Comparison of ENCODE assay signal across 20 cellular contexts in genomic region chr4:41060352-41061318, GRCh38.
A peak's percentile ranks its signal among the peaks of the same experiment; 100 is the strongest.
DNase-seq lines count a peak whose midpoint lies in the region; ATAC-seq and TF ChIP-seq lines count a peak whose summit lies in the region.
"Had no signal": no experiment of that assay in that cellular context is flagged by ENCODE, and none has a peak within 500 bp of the region (broad histone marks: within the 10 kb centered on the region; RNA-seq: fewer than 3 reads in every experiment).

No MANE protein-coding gene starts in this region.

- H3K27me3 Mint-ChIP-seq in chondrocyte (ENCODE audit: low read depth) (no peaks in the 10 kb centered on the region), T-helper 17 cell (peaks cover 8% of the 10 kb centered on the region)
- no peaks in the 10 kb centered on the region for H3K27me3 Mint-ChIP-seq in activated T-helper 2 cell treated with anti-CD3 and anti-CD28 coated beads, Interferon-gamma antibody, Interleukin-2, Interleukin-4, amounts not matched to agents 10 μg/mL and 5 μg/mL and 100 μg/mL, durations not matched to agents 14 hours and 24 hours and 36 hours (ENCODE audit: low read depth)

- peak; percentile 52 for TF ChIP-seq CTCF in chondrocyte (IDR thresholded peaks at IDR 0.05)

- H3K18ac ChIP-seq in mesenchymal stem cell (ENCODE audit: low read depth in 1 of 2, low read length in 2 of 2) = no peak overlapping the region

- intact Hi-C loops in activated T-helper 2 cell treated with anti-CD3 and anti-CD28 coated beads, Interferon-gamma antibody, Interleukin-2, Interleukin-4, amounts not matched to agents 10 μg/mL and 5 μg/mL and 100 μg/mL, durations not matched to agents 14 hours and 24 hours and 36 hours (cut with micrococcal nuclease) = no loop called here

- peak overlapping the region in 1 of 2 experiments; percentile 11 for H3K4me3 ChIP-seq in mesenchymal stem cell (ENCODE audit: insufficient read depth in 1 of 2, low read depth in 1 of 2, low read length in 2 of 2)
- H3K4me3 ChIP-seq: K562, left lung, neural progenitor cell, spleen, upper lobe of right lung had no signal

- H2BK5ac ChIP-seq in mesenchymal stem cell (ENCODE audit: low read depth, low read length, poor library complexity, severe bottlenecking) = no peak overlapping the region

- H2BK12ac ChIP-seq in mesenchymal stem cell (ENCODE audit: low read length in 2 of 2) = no peak overlapping the region

- H3K4me1 ChIP-seq in mesenchymal stem cell (ENCODE audit: control insufficient read depth, insufficient read depth, low read depth, low read length) = peaks cover 12% of the 10 kb centered on the region

- H3K9me3 ChIP-seq in mesenchymal stem cell (ENCODE audit: control insufficient read depth, low read length) (no peaks in the 10 kb centered on the region), T-helper 17 cell (ENCODE audit: control insufficient read depth, low read length, poor library complexity, severe bottlenecking) (no peaks in the 10 kb centered on the region)
- H3K9me3 ChIP-seq: ascending aorta, upper lobe of right lung had no signal

- H3K36me3 Mint-ChIP-seq in chondrocyte (ENCODE audit: low read depth) (peaks cover 7% of the 10 kb centered on the region), T-helper 17 cell (ENCODE audit: low read depth) (no peaks in the 10 kb centered on the region)
- H3K36me3 Mint-ChIP-seq in activated T-helper 2 cell treated with anti-CD3 and anti-CD28 coated beads, Interferon-gamma antibody, Interleukin-2, Interleukin-4, amounts not matched to agents 10 μg/mL and 5 μg/mL and 100 μg/mL, durations not matched to agents 14 hours and 24 hours and 36 hours (ENCODE audit: low read depth) = no peaks in the 10 kb centered on the region
- H3K36me3 Mint-ChIP-seq: neural progenitor cell had no signal

- H2BK15ac ChIP-seq in mesenchymal stem cell (ENCODE audit: low read depth, poor library complexity, severe bottlenecking) = no peak overlapping the region

- peak overlapping the region; percentile 53 for H3K27ac ChIP-seq in mesenchymal stem cell (ENCODE audit: low read length, poor library complexity, severe bottlenecking)
- peak overlapping the region; percentile 77 for H3K27ac ChIP-seq in temporal lobe (ENCODE audit: low read depth, low read length)
- H3K27ac ChIP-seq: left lung, neural progenitor cell, upper lobe of right lung had no signal

- no peak overlapping the region for H2AFZ ChIP-seq in mesenchymal stem cell (ENCODE audit: low read depth, low read length)
- H2AFZ ChIP-seq: neural progenitor cell had no signal

- H3K23ac ChIP-seq in mesenchymal stem cell (ENCODE audit: low read length in 2 of 2) = no peak overlapping the region

- H3K36me3 ChIP-seq in mesenchymal stem cell (ENCODE audit: control insufficient read depth in 1 of 2, insufficient read depth in 2 of 2, low read depth in 1 of 2, low read length in 2 of 2) = no peaks in the 10 kb centered on the region
- H3K36me3 ChIP-seq: ascending aorta, left lung, neural progenitor cell, spleen, upper lobe of right lung had no signal

- H4K8ac ChIP-seq in mesenchymal stem cell (ENCODE audit: low read length) = no peak overlapping the region

- H3K14ac ChIP-seq in mesenchymal stem cell (ENCODE audit: low read length in 2 of 2) = no peak overlapping the region

- H3K9ac ChIP-seq in mesenchymal stem cell (ENCODE audit: low read length) = no peak overlapping the region
- H3K9ac ChIP-seq: neural progenitor cell had no signal

- ATAC-seq in T-helper 17 cell = no peak
- ATAC-seq in GM18873 (IDR thresholded peaks at IDR 0.05; ENCODE audit: low FRiP score, unreplicated experiment) = no peak
- no peak for ATAC-seq in HG02623 (IDR thresholded peaks at IDR 0.05; ENCODE audit: unreplicated experiment)
- ATAC-seq: effector memory CD8-positive, alpha-beta T cell; K562; left lung; upper lobe of right lung had no signal

- 98% methylated on average over 8 of the region's 12 CpGs for WGBS in mesenchymal stem cell

- peaks cover 22% of the 10 kb centered on the region for H3K79me1 ChIP-seq in mesenchymal stem cell (replicated peaks; ENCODE audit: low read length, poor library complexity, severe bottlenecking)

- H4K91ac ChIP-seq in mesenchymal stem cell (ENCODE audit: low read length) = no peak overlapping the region

- no peak overlapping the region for H3K4ac ChIP-seq in mesenchymal stem cell (ENCODE audit: low read depth in 1 of 2, low read length in 2 of 2)

- no peak overlapping the region for H3K4me3 Mint-ChIP-seq in chondrocyte (ENCODE audit: unreplicated experiment)
- H3K4me3 Mint-ChIP-seq in T-helper 17 cell = no peak overlapping the region
- H3K4me3 Mint-ChIP-seq in activated T-helper 2 cell treated with anti-CD3 and anti-CD28 coated beads, Interferon-gamma antibody, Interleukin-2, Interleukin-4, amounts not matched to agents 10 μg/mL and 5 μg/mL and 100 μg/mL, durations not matched to agents 14 hours and 24 hours and 36 hours (ENCODE audit: low read depth) = no peak overlapping the region
- H3K4me3 Mint-ChIP-seq: effector memory CD8-positive, alpha-beta T cell; neural progenitor cell had no signal

- H2AK5ac ChIP-seq in mesenchymal stem cell (ENCODE audit: low read length, severe bottlenecking) = peak overlapping the region; percentile 66

- DNase-seq in ELR (ENCODE audit: low read depth) = peak; percentile 64
- DNase-seq in chondrocyte (ENCODE audit: low spot score) = no peak
- DNase-seq in mesenchymal stem cell = no peak
- no peak for DNase-seq in T-helper 17 cell
- DNase-seq in activated T-helper 2 cell treated with anti-CD3 and anti-CD28 coated beads, Interferon-gamma antibody, Interleukin-2, Interleukin-4, amounts not matched to agents 10 μg/mL and 5 μg/mL and 100 μg/mL, durations not matched to agents 14 hours and 24 hours and 36 hours (ENCODE audit: low spot score) = no peak
- DNase-seq: activated CD4-positive, alpha-beta T cell treated with anti-CD3 and anti-CD28 coated beads for 4 hours; C1 segment of cervical spinal cord; effector memory CD8-positive, alpha-beta T cell; left lung; NCI-H1436 treated with DMSO at 0.1 percent for 48 hours; NCI-H526; spleen; T-helper 2 cell; upper lobe of right lung had no signal

- no peak overlapping the region for H3K4me2 ChIP-seq in mesenchymal stem cell (ENCODE audit: low read length, poor library complexity, severe bottlenecking)
- H3K4me2 ChIP-seq: neural progenitor cell had no signal

- H2BK120ac ChIP-seq in mesenchymal stem cell (ENCODE audit: low read depth, low read length) = no peak overlapping the region

- no peaks in the 10 kb centered on the region for H3K27me3 ChIP-seq in mesenchymal stem cell (ENCODE audit: control insufficient read depth in 1 of 2, insufficient read depth in 1 of 2, low read length in 2 of 2)
- H3K27me3 ChIP-seq: ascending aorta, left lung, neural progenitor cell, spleen, upper lobe of right lung had no signal

- no peaks in the 10 kb centered on the region for H3K9me3 Mint-ChIP-seq in chondrocyte (ENCODE audit: low read depth)
- no peaks in the 10 kb centered on the region for H3K9me3 Mint-ChIP-seq in activated T-helper 2 cell treated with anti-CD3 and anti-CD28 coated beads, Interferon-gamma antibody, Interleukin-2, Interleukin-4, amounts not matched to agents 10 μg/mL and 5 μg/mL and 100 μg/mL, durations not matched to agents 14 hours and 24 hours and 36 hours

- H3K4me1 Mint-ChIP-seq in chondrocyte (ENCODE audit: low read depth) (peaks cover 69% of the 10 kb centered on the region), T-helper 17 cell (no peaks in the 10 kb centered on the region)
- no peaks in the 10 kb centered on the region for H3K4me1 Mint-ChIP-seq in activated T-helper 2 cell treated with anti-CD3 and anti-CD28 coated beads, Interferon-gamma antibody, Interleukin-2, Interleukin-4, amounts not matched to agents 10 μg/mL and 5 μg/mL and 100 μg/mL, durations not matched to agents 14 hours and 24 hours and 36 hours (ENCODE audit: low read depth)

- H3K27ac Mint-ChIP-seq in chondrocyte (ENCODE audit: unreplicated experiment) (peak overlapping the region; percentile 61), T-helper 17 cell (no peak overlapping the region)
- no peak overlapping the region for H3K27ac Mint-ChIP-seq in activated T-helper 2 cell treated with anti-CD3 and anti-CD28 coated beads, Interferon-gamma antibody, Interleukin-2, Interleukin-4, amounts not matched to agents 10 μg/mL and 5 μg/mL and 100 μg/mL, durations not matched to agents 14 hours and 24 hours and 36 hours
- H3K27ac Mint-ChIP-seq: effector memory CD8-positive, alpha-beta T cell; neural progenitor cell had no signal
